19 cellular contexts compared by ENCODE assay signal in the genomic region with DNA sequence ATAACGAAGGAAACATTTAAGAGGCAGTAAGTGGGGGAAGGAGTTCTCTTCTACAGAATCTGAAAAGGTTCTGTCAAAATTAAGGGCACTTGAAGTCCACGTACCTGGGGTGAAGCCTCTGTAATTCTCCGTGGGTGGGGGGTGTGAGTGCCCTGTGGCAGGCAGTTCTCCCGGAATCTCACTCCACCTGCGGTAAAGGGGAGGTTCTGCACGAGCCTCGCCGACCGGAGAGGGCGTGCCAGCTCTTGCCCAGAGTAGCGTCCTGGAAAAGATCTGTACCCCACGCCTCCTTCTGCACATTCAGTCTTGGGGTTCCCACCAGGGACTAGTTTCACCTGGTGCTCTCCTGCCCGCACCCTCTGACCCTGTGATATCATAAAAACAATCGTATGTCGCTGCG.
"Had no signal": no experiment of that assay in that cellular context is flagged by ENCODE, and none has a peak within 500 bp of the region (broad histone marks: within the 10 kb centered on the region; RNA-seq: fewer than 3 reads in every experiment).

No MANE protein-coding gene starts in this region.

- H3K27ac Mint-ChIP-seq: activated CD4-positive, alpha-beta T cell treated with anti-CD3 and anti-CD28 coated beads, Interleukin-2, amount 10 ng/mL, durations not matched to agents 24 days and 14 days; activated naive CD4-positive, alpha-beta T cell treated with anti-CD3 and anti-CD28 coated beads, Interleukin-2, amount 10 ng/mL, durations not matched to agents 7 days and 5 days; activated naive CD8-positive, alpha-beta T cell treated with anti-CD3 and anti-CD28 coated beads, Interleukin-2, amount 50 U/mL, for 24 hours; immature natural killer cell; natural killer cell; stimulated activated naive B cell treated with anti-CD40 and anti-IgM and Interleukin-4, amounts not matched to agents 10 μg/mL and 1 μg/mL and 100 μg/mL, for 72 hours had no signal

- H3K4me1 ChIP-seq: right lobe of liver, uterus had no signal

- H3K36me3 ChIP-seq: ovary, right lobe of liver, uterus had no signal

- H3K4me3 ChIP-seq: gastroesophageal sphincter, heart right ventricle, ovary, right lobe of liver, tibial artery, uterus had no signal

- H3K27me3 ChIP-seq: gastroesophageal sphincter, ovary, right lobe of liver, tibial artery, uterus had no signal

- ATAC-seq: activated naive CD8-positive, alpha-beta T cell treated with anti-CD3 and anti-CD28 coated beads, Interleukin-2, amount 50 U/mL, for 24 hours; gastroesophageal sphincter; heart right ventricle; natural killer cell; right lobe of liver had no signal

- H3K27me3 Mint-ChIP-seq: activated CD4-positive, alpha-beta T cell treated with anti-CD3 and anti-CD28 coated beads, Interleukin-2, amount 10 ng/mL, durations not matched to agents 24 days and 14 days had no signal

- H3K9me3 Mint-ChIP-seq: immature natural killer cell had no signal

- H3K9me3 ChIP-seq: gastroesophageal sphincter, heart right ventricle, ovary, right lobe of liver, tibial artery, uterus had no signal

- H3K4me1 Mint-ChIP-seq: activated CD4-positive, alpha-beta T cell treated with anti-CD3 and anti-CD28 coated beads, Interleukin-2, amount 10 ng/mL, durations not matched to agents 24 days and 14 days; activated naive CD4-positive, alpha-beta T cell treated with anti-CD3 and anti-CD28 coated beads, Interleukin-2, amount 10 ng/mL, durations not matched to agents 7 days and 5 days; activated naive CD8-positive, alpha-beta T cell treated with anti-CD3 and anti-CD28 coated beads, Interleukin-2, amount 50 U/mL, for 24 hours had no signal

- H3K36me3 Mint-ChIP-seq: activated naive CD4-positive, alpha-beta T cell treated with anti-CD3 and anti-CD28 coated beads, Interleukin-2, amount 10 ng/mL, durations not matched to agents 7 days and 5 days; immature natural killer cell; natural killer cell; stimulated activated naive B cell treated with anti-CD40 and anti-IgM and Interleukin-4, amounts not matched to agents 10 μg/mL and 1 μg/mL and 100 μg/mL, for 72 hours had no signal

- DNase-seq: activated CD4-positive, alpha-beta T cell treated with anti-CD3 and anti-CD28 coated beads, Interleukin-2, amount 10 ng/mL, durations not matched to agents 24 days and 14 days; activated CD8-positive, alpha-beta memory T cell treated with anti-CD3 and anti-CD28 coated beads, Interleukin-2, amount 50 U/mL, for 4 hours; activated effector memory CD4-positive, alpha-beta T cell treated with Interleukin-2 at 50 U/mL for 16 hours; activated naive CD4-positive, alpha-beta T cell treated with anti-CD3 and anti-CD28 coated beads, Interleukin-2, amount 10 ng/mL, durations not matched to agents 7 days and 5 days; activated naive CD8-positive, alpha-beta T cell treated with anti-CD3 and anti-CD28 coated beads, Interleukin-2, amount 50 U/mL, for 24 hours; activated T-cell treated with anti-CD3 and anti-CD28 coated beads, Interleukin-2, amount 50 U/mL, for 48 hours; anterior cingulate cortex; cortex of kidney; effector CD4-positive, alpha-beta T cell; heart right ventricle; immature natural killer cell; natural killer cell; ovary; right lobe of liver; stimulated activated naive B cell treated with anti-CD40 and anti-IgM and Interleukin-4, amounts not matched to agents 10 μg/mL and 1 μg/mL and 100 μg/mL, for 72 hours; T1000; tibial artery; uterus had no signal

- H3K4me3 Mint-ChIP-seq: activated CD4-positive, alpha-beta T cell treated with anti-CD3 and anti-CD28 coated beads, Interleukin-2, amount 10 ng/mL, durations not matched to agents 24 days and 14 days; activated naive CD4-positive, alpha-beta T cell treated with anti-CD3 and anti-CD28 coated beads, Interleukin-2, amount 10 ng/mL, durations not matched to agents 7 days and 5 days; activated naive CD8-positive, alpha-beta T cell treated with anti-CD3 and anti-CD28 coated beads, Interleukin-2, amount 50 U/mL, for 24 hours; immature natural killer cell; natural killer cell; stimulated activated naive B cell treated with anti-CD40 and anti-IgM and Interleukin-4, amounts not matched to agents 10 μg/mL and 1 μg/mL and 100 μg/mL, for 72 hours had no signal

- H3K27ac ChIP-seq: ovary, right lobe of liver, uterus had no signal
